ENCODE assay signal across 1 cellular context in genomic region chr19:2168619-2169424, GRCh38.
TF ChIP-seq lines count a peak whose summit lies in the region.

No MANE protein-coding gene starts in this region.

TF ChIP-seq in HepG2, 621 proteins besides CTCF, POLR2A, EP300 and RAD21 (continued from another document and continues in another):
- TF ChIP-seq PBX3 (CRISPR knock-in tag; IDR thresholded peaks at IDR 0.05; ENCODE audit: borderline replicate concordance) (no peak), HNRNPUL1 (IDR thresholded peaks at IDR 0.05; ENCODE audit: low read depth, low read length) (no peak), ZNF562 (CRISPR knock-in tag; IDR thresholded peaks at IDR 0.05; ENCODE audit: borderline replicate concordance) (no peak), ZNF761 (CRISPR knock-in tag; conservative IDR thresholded peaks at IDR 0.05) (no peak), MBNL3 (CRISPR knock-in tag; conservative IDR thresholded peaks at IDR 0.05) (no peak), TRAFD1 (CRISPR knock-in tag; IDR thresholded peaks at IDR 0.05; ENCODE audit: borderline replicate concordance) (no peak), GABPB1 (CRISPR knock-in tag; IDR thresholded peaks at IDR 0.05) (peak; percentile 66; the same call in 1 of the 2 replicates), MTF2 (CRISPR knock-in tag; IDR thresholded peaks at IDR 0.05; ENCODE audit: borderline replicate concordance) (no peak), TEAD2 (CRISPR knock-in tag; IDR thresholded peaks at IDR 0.05) (no peak), HOXA7 (CRISPR knock-in tag; IDR thresholded peaks at IDR 0.05) (no peak), ZFP36L2 (CRISPR knock-in tag; IDR thresholded peaks at IDR 0.05) (no peak), ZNF770 (CRISPR knock-in tag; IDR thresholded peaks at IDR 0.05) (peak; percentile 91), XBP1 (CRISPR knock-in tag; IDR thresholded peaks at IDR 0.05) (no peak; the same call in 1 of the 2 replicates), SNAPC4 (CRISPR knock-in tag; IDR thresholded peaks at IDR 0.05) (no peak), ZBTB3 (CRISPR knock-in tag; IDR thresholded peaks at IDR 0.05; ENCODE audit: borderline replicate concordance, low read depth) (peak; percentile 78; the same call in 1 of the 2 replicates), ZNF567 (CRISPR knock-in tag; IDR thresholded peaks at IDR 0.05; ENCODE audit: borderline replicate concordance) (no peak), ZNF224 (CRISPR knock-in tag; IDR thresholded peaks at IDR 0.05) (no peak), STAT6 (CRISPR knock-in tag; IDR thresholded peaks at IDR 0.05; ENCODE audit: borderline replicate concordance) (no peak), ZNF343 (CRISPR knock-in tag; IDR thresholded peaks at IDR 0.05) (no peak), ATF7-NPFF (CRISPR knock-in tag; IDR thresholded peaks at IDR 0.05; ENCODE audit: low read depth) (no peak), ZNF530 (CRISPR knock-in tag; IDR thresholded peaks at IDR 0.05; ENCODE audit: low read depth) (no peak), ZNF678 (CRISPR knock-in tag; IDR thresholded peaks at IDR 0.05) (no peak), RFX1 (IDR thresholded peaks at IDR 0.05) (no peak), ZKSCAN5 (CRISPR knock-in tag; IDR thresholded peaks at IDR 0.05) (no peak), IRX3 (CRISPR knock-in tag; IDR thresholded peaks at IDR 0.05; ENCODE audit: borderline replicate concordance, low read depth) (no peak), PAWR (CRISPR knock-in tag; IDR thresholded peaks at IDR 0.05; ENCODE audit: borderline replicate concordance) (no peak), RFX5 (IDR thresholded peaks at IDR 0.05; ENCODE audit: low read depth, low read length) (no peak), ONECUT2 (CRISPR knock-in tag; IDR thresholded peaks at IDR 0.05) (no peak), ZNF776 (CRISPR knock-in tag; IDR thresholded peaks at IDR 0.05) (no peak), IKZF4 (CRISPR knock-in tag; IDR thresholded peaks at IDR 0.05; ENCODE audit: borderline replicate concordance, low read depth, not compliant biosample characterization) (peak; percentile 27), ZNF777 (CRISPR knock-in tag; IDR thresholded peaks at IDR 0.05) (no peak), EHMT2 (IDR thresholded peaks at IDR 0.05; ENCODE audit: borderline replicate concordance, low read depth, low read length) (no peak), ZNF557 (CRISPR knock-in tag; IDR thresholded peaks at IDR 0.05) (peak; percentile 70; the same call in 1 of the 2 replicates), TBL1XR1 (IDR thresholded peaks at IDR 0.05; ENCODE audit: borderline replicate concordance, low read length, partially characterized antibody) (no peak), ZSCAN21 (CRISPR knock-in tag; IDR thresholded peaks at IDR 0.05; ENCODE audit: borderline replicate concordance) (no peak; the same call in 1 of the 2 replicates), GATAD1 (CRISPR knock-in tag; IDR thresholded peaks at IDR 0.05) (peak; percentile 70), ZBTB20 (CRISPR knock-in tag; IDR thresholded peaks at IDR 0.05; ENCODE audit: borderline replicate concordance, low read depth) (no peak; the same call in 1 of the 2 replicates), USF2 (IDR thresholded peaks at IDR 0.05; ENCODE audit: low read depth, low read length) (no peak), USF2 (CRISPR knock-in tag; IDR thresholded peaks at IDR 0.05; ENCODE audit: borderline replicate concordance) (no peak), FIP1L1 (IDR thresholded peaks at IDR 0.05; ENCODE audit: borderline replicate concordance, insufficient read depth, low read depth, low read length) (no peak), HNF1B (CRISPR knock-in tag; IDR thresholded peaks at IDR 0.05) (peak; percentile 56; the same call in 1 of the 2 replicates), HMG20A (CRISPR knock-in tag; IDR thresholded peaks at IDR 0.05; ENCODE audit: borderline replicate concordance) (peak; percentile 56; the same call in 1 of the 2 replicates), GZF1 (CRISPR knock-in tag; IDR thresholded peaks at IDR 0.05) (no peak), PAXIP1 (CRISPR knock-in tag; conservative IDR thresholded peaks at IDR 0.05) (peak; percentile 95), U2AF1 (optimal IDR thresholded peaks at IDR 0.05; ENCODE audit: low read depth, low read length) (no peak)
